In genomic region chr19:43598445-43599240, GRCh38 we compare ENCODE assay signal across 21 cellular contexts. TPM values are rescaled to one million over a fixed set of nuclear protein-coding genes. Genes with fewer than 3 reads are reported as not detected.
DNase-seq lines count a peak whose midpoint lies in the region; ATAC-seq, FAIRE-seq and TF ChIP-seq lines count a peak whose summit lies in the region.
"Had no signal": no experiment of that assay in that cellular context is flagged by ENCODE, and none has a peak within 500 bp of the region (broad histone marks: within the 10 kb centered on the region; RNA-seq: fewer than 3 reads in every experiment).

No MANE protein-coding gene starts in this region.

- H3K27me3 ChIP-seq in PC-9 (ENCODE audit: insufficient read depth, low read depth): no peaks in the 10 kb centered on the region
- H3K27me3 ChIP-seq in HepG2 (ENCODE audit: control insufficient read depth in 1 of 2, insufficient read depth in 2 of 2, low read length in 2 of 2): no peaks in the 10 kb centered on the region; a peak in 1 of 5 replicates
- H3K27me3 ChIP-seq: dorsolateral prefrontal cortex had no signal

- ATAC-seq in activated T-cell treated with anti-CD3 and anti-CD28 coated beads, Interleukin-2, amount 50 U/mL, for 72 hours (replicated peaks in 1 of 2): no peak
- no peak for ATAC-seq in HepG2
- no peak for ATAC-seq in stimulated activated memory B cell treated with anti-CD40 and anti-IgM and Interleukin-4, amounts not matched to agents 10 μg/mL and 1 μg/mL and 100 μg/mL, for 72 hours

- H3K79me2 ChIP-seq in PC-9 (ENCODE audit: low read depth) (peaks cover 44% of the 10 kb centered on the region), HepG2 (ENCODE audit: insufficient read depth, low read length) (peaks cover 27% of the 10 kb centered on the region)

- H3K4me1 ChIP-seq in PC-9 (replicated peaks; ENCODE audit: insufficient read depth) (peaks cover 15% of the 10 kb centered on the region), HepG2 (ENCODE audit: insufficient read depth, low read length) (peaks cover 19% of the 10 kb centered on the region)

- H3K9me3 ChIP-seq in PC-9 (ENCODE audit: insufficient read depth, low read depth) (no peaks in the 10 kb centered on the region), HepG2 (ENCODE audit: low read length) (no peaks in the 10 kb centered on the region)
- H3K9me3 ChIP-seq: Caco-2, HAP-1 had no signal

- H3F3A ChIP-seq in PC-9 (ENCODE audit: insufficient read depth, low read depth): peaks cover 12% of the 10 kb centered on the region; the same call in 1 of the 2 replicates

- H3K27me3 Mint-ChIP-seq in activated T-cell treated with anti-CD3 and anti-CD28 coated beads, Interleukin-2, amount 50 U/mL, for 72 hours (ENCODE audit: low read depth): no peaks in the 10 kb centered on the region
- H3K27me3 Mint-ChIP-seq in stimulated activated memory B cell treated with anti-CD40 and anti-IgM and Interleukin-4, amounts not matched to agents 10 μg/mL and 1 μg/mL and 100 μg/mL, for 72 hours: no peaks in the 10 kb centered on the region

- FAIRE-seq in HepG2 (lab: Jason Lieb, UNC): no peak
- FAIRE-seq: G401.6, GM12892, urothelium cell line had no signal

- H3K27ac ChIP-seq in PC-9 (no peak overlapping the region), HepG2 (ENCODE audit: extremely low read length, insufficient read depth, low read length) (no peak overlapping the region)
- H3K27ac ChIP-seq: parathyroid adenoma had no signal

- H3K4me3 ChIP-seq in PC-9 (no peak overlapping the region), HepG2 (replicated peaks in 1 of 3; ENCODE audit: insufficient read depth in 1 of 3, low read depth in 2 of 3, low read length in 3 of 3) (no peak overlapping the region)
- H3K4me3 ChIP-seq: HAP-1 had no signal

- H3K36me3 Mint-ChIP-seq in activated T-cell treated with anti-CD3 and anti-CD28 coated beads, Interleukin-2, amount 50 U/mL, for 72 hours (ENCODE audit: insufficient read depth in 2 of 2): peaks cover 3 to 10% of the 10 kb centered on the region in 2 donors
- peaks cover 17% of the 10 kb centered on the region for H3K36me3 Mint-ChIP-seq in stimulated activated memory B cell treated with anti-CD40 and anti-IgM and Interleukin-4, amounts not matched to agents 10 μg/mL and 1 μg/mL and 100 μg/mL, for 72 hours

- intact Hi-C loops in PC-9 (cut with micrococcal nuclease; ENCODE audit: unreplicated experiment) (loop anchor here (10.0 kb wide), 1 partner anchor 164 kb away; no protein-coding TSS in a partner anchor), HepG2 (cut with micrococcal nuclease; ENCODE audit: unreplicated experiment) (loop anchor here (10.0 kb wide), 1 partner anchor 74 kb away; the partner anchor contains the start of gene ETHE1)

- CTCF ChIA-PET in PC-9 (lab: Charles Lee) (no interaction called here), HepG2 (lab: Yijun Ruan, JAX; ENCODE audit: low intra/inter-chr PET ratio, low total read pairs) (no interaction called here)

- peak overlapping the region; percentile 8 to 99 for H3K4me3 Mint-ChIP-seq in activated T-cell treated with anti-CD3 and anti-CD28 coated beads, Interleukin-2, amount 50 U/mL, for 72 hours
- no peak overlapping the region for H3K4me3 Mint-ChIP-seq in stimulated activated memory B cell treated with anti-CD40 and anti-IgM and Interleukin-4, amounts not matched to agents 10 μg/mL and 1 μg/mL and 100 μg/mL, for 72 hours

- no peaks in the 10 kb centered on the region for H3K9me2 ChIP-seq in PC-9 (ENCODE audit: insufficient read depth)

- no peak overlapping the region for H3K9ac ChIP-seq in HepG2 (ENCODE audit: insufficient read depth, low read depth, low read length)
- H3K9ac ChIP-seq: parathyroid adenoma had no signal

- H4K20me1 ChIP-seq in PC-9 (ENCODE audit: insufficient read depth): peaks cover 9% of the 10 kb centered on the region
- peaks cover 2% of the 10 kb centered on the region; the same call in 1 of the 2 replicates for H4K20me1 ChIP-seq in HepG2 (ENCODE audit: insufficient read depth, low read length)

- no peak for TF ChIP-seq EP300 in HepG2 (IDR thresholded peaks at IDR 0.05; ENCODE audit: low read depth in 2 of 2, low read length in 2 of 2)
- TF ChIP-seq EP300 in HepG2 (CRISPR knock-in tag; IDR thresholded peaks at IDR 0.05; ENCODE audit: borderline replicate concordance): no peak

- POLR2A ChIA-PET in PC-9 (lab: Charles Lee; ENCODE audit: unreplicated experiment) (no interaction called here), HepG2 (lab: Yijun Ruan, JAX) (interaction anchor here (0.5 kb wide), 1 partner anchor 10 kb away, joined by 3 read pairs; no protein-coding TSS in a partner anchor)

- TF ChIP-seq CTCF in PC-9 (conservative IDR thresholded peaks at IDR 0.05) (no peak), HepG2 (CRISPR knock-in tag; IDR thresholded peaks at IDR 0.05) (no peak)

- H3K4me1 Mint-ChIP-seq in activated T-cell treated with anti-CD3 and anti-CD28 coated beads, Interleukin-2, amount 50 U/mL, for 72 hours (ENCODE audit: low read depth): peaks cover 28% of the 10 kb centered on the region
- H3K4me1 Mint-ChIP-seq in stimulated activated memory B cell treated with anti-CD40 and anti-IgM and Interleukin-4, amounts not matched to agents 10 μg/mL and 1 μg/mL and 100 μg/mL, for 72 hours: peaks cover 45% of the 10 kb centered on the region

- no peak for DNase-seq in activated T-cell treated with anti-CD3 and anti-CD28 coated beads, Interleukin-2, amount 50 U/mL, for 72 hours
- no peak for DNase-seq in activated T-cell treated with anti-CD3 and anti-CD28 coated beads, Interleukin-2, amount 50 U/mL, for 1 hour
- DNase-seq in PC-9 (no peak), HepG2 (ENCODE audit: low spot score) (no peak), SIG-M5 (lab: John Stamatoyannopoulos, UW) (no peak), glomerular visceral epithelial cell (ENCODE audit: extremely low spot score) (no peak), NCI-H345 treated with DMSO at 0.1 percent for 48 hours (lab: John Stamatoyannopoulos, UW; ENCODE audit: unreplicated experiment) (no peak)
- DNase-seq: activated CD4-positive, alpha-beta T cell treated with anti-CD3 and anti-CD28 coated beads, Interleukin-2, amount 50 U/mL, for 4 hours; activated effector memory CD4-positive, alpha-beta T cell treated with anti-CD3 and anti-CD28 coated beads, Interleukin-2, amount 50 U/mL, for 16 hours; Caco-2; dorsolateral prefrontal cortex; IMR-90; kidney glomerular epithelial cell; NCI-H226; stimulated activated naive CD4-positive, alpha-beta T cell treated with Interleukin-2 at 50 U/mL for 16 hours had no signal

- no TSS peak for BruUV-seq in PC-9 (replicated peaks; lab: Mats Ljungman, UMichigan)
- BruUV-seq in HepG2 (replicated peaks; lab: Mats Ljungman, UMichigan): no TSS peak

- H3K36me3 ChIP-seq in PC-9 (ENCODE audit: low read depth) (0 out of 2 replicates have a peak, but pooled peaks cover 6% of the 10 kb centered on the region), HepG2 (replicated peaks in 1 of 2; ENCODE audit: control insufficient read depth in 1 of 2, insufficient read depth in 2 of 2, low read length in 2 of 2) (peaks cover 5 to 28% of the 10 kb centered on the region in 2 experiments; a peak in 4 of 5 replicates)

- TF ChIP-seq POLR2A in HepG2 (IDR thresholded peaks at IDR 0.05; ENCODE audit: insufficient read depth in 1 of 2, low read depth in 2 of 2, low read length in 2 of 2): no peak

- H3K27ac Mint-ChIP-seq in activated T-cell treated with anti-CD3 and anti-CD28 coated beads, Interleukin-2, amount 50 U/mL, for 72 hours: peak overlapping the region; percentile 95
- peak overlapping the region; percentile 97 for H3K27ac Mint-ChIP-seq in stimulated activated memory B cell treated with anti-CD40 and anti-IgM and Interleukin-4, amounts not matched to agents 10 μg/mL and 1 μg/mL and 100 μg/mL, for 72 hours

- in situ Hi-C loops in HepG2 (cut with HindIII; ENCODE audit: extremely low pct_ligation_motif_present, low pct_unique_long_range_greater_than_20kb): loop anchor here (5.0 kb wide), 1 partner anchor 54 kb away; no protein-coding TSS in a partner anchor

- H3K4me2 ChIP-seq in PC-9: peak overlapping the region; percentile 97; the same call in 1 of the 2 replicates
- H3K4me2 ChIP-seq in HepG2 (ENCODE audit: low read depth, low read length): no peak overlapping the region

- no peak for TF ChIP-seq RAD21 in HepG2 (CRISPR knock-in tag; IDR thresholded peaks at IDR 0.05)

- no peaks in the 10 kb centered on the region for H3K9me3 Mint-ChIP-seq in activated T-cell treated with anti-CD3 and anti-CD28 coated beads, Interleukin-2, amount 50 U/mL, for 72 hours
- no peaks in the 10 kb centered on the region for H3K9me3 Mint-ChIP-seq in stimulated activated memory B cell treated with anti-CD40 and anti-IgM and Interleukin-4, amounts not matched to agents 10 μg/mL and 1 μg/mL and 100 μg/mL, for 72 hours

- H2AFZ ChIP-seq in PC-9: no peak overlapping the region
- no peak overlapping the region for H2AFZ ChIP-seq in HepG2 (ENCODE audit: low read length)
- H2AFZ ChIP-seq: parathyroid adenoma had no signal

- WGBS in HepG2 (ENCODE audit: low lambda C conversion rate): 97% methylated on average over 11 of the region's 19 CpGs

RNA-seq across cellular contexts. Expression of gene ZNF576, which starts 2.2 kb away (rescaled TPM):
- 10 to 100 TPM; 10.0 to 11.8 TPM for total RNA-seq in activated T-cell treated with anti-CD3 and anti-CD28 coated beads, Interleukin-2, amount 50 U/mL, for 72 hours
- total RNA-seq in PC-9 (2021) (15.5 and 16.9 TPM in 2 replicates), HepG2 (2016; rRNA removed; fragmentation: Illumina TruSeq; extraction: Trizol) (9.6 and 10.9 TPM in 2 replicates)
- total RNA-seq in HepG2 (2016; cell fraction: cytosol; rRNA removed; fragmentation: Illumina TruSeq; extraction: Trizol; ENCODE audit: low read depth): 8.7 and 10.4 TPM in 2 replicates
- 10.6 and 11.2 TPM in 2 replicates for total RNA-seq in HepG2 (2016; cell fraction: insoluble cytoplasmic fraction; rRNA removed; fragmentation: Illumina TruSeq; extraction: Trizol)
- total RNA-seq in HepG2 (2016; cell fraction: membrane; rRNA removed; fragmentation: Illumina TruSeq; extraction: Trizol): 13.9 and 14.1 TPM in 2 replicates
- total RNA-seq in HepG2 (2016; cell fraction: nucleus; rRNA removed; fragmentation: Illumina TruSeq; extraction: Trizol): 6.6 and 7.0 TPM in 2 replicates
- polyA plus RNA-seq in HepG2 (2011; rRNA removed): 7.2 and 10.2 TPM in 2 replicates
- 7.1 and 9.5 TPM in 2 replicates for polyA plus RNA-seq in HepG2 (2011; cell fraction: cytosol; rRNA removed)
- 7.2 and 9.1 TPM in 2 replicates for polyA plus RNA-seq in HepG2 (2011; cell fraction: nucleus; rRNA removed)
- polyA plus RNA-seq in HepG2 (2012): 4.1 and 5.6 TPM in 2 replicates
- polyA plus RNA-seq in HepG2 (2016; cell fraction: cytosol; fragmentation: Illumina TruSeq; extraction: Trizol; ENCODE audit: low read depth): 11.9 and 12.6 TPM in 2 replicates
- polyA plus RNA-seq in HepG2 (2016; cell fraction: insoluble cytoplasmic fraction; fragmentation: Illumina TruSeq; extraction: Trizol; ENCODE audit: low read depth): 12.1 and 13.5 TPM in 2 replicates
- 12.7 and 17.2 TPM in 2 replicates for polyA plus RNA-seq in HepG2 (2016; cell fraction: membrane; fragmentation: Illumina TruSeq; extraction: Trizol; ENCODE audit: low read depth)
- 8.1 and 10.1 TPM in 2 replicates for polyA plus RNA-seq in HepG2 (2016; cell fraction: nucleus; fragmentation: Illumina TruSeq; extraction: Trizol; ENCODE audit: insufficient read depth, low read depth)
- 10.5 and 15.9 TPM in 2 replicates for polyA minus RNA-seq in HepG2 (2011; rRNA and poly(A)+ RNA removed; ENCODE audit: low replicate concordance)
- polyA minus RNA-seq in HepG2 (2011; cell fraction: cytosol; rRNA and poly(A)+ RNA removed): 3.5 and 5.6 TPM in 2 replicates
- 10.2 and 14.8 TPM in 2 replicates for polyA minus RNA-seq in HepG2 (2011; cell fraction: nucleus; rRNA and poly(A)+ RNA removed)

RNA-seq across cellular contexts. Expression of gene IRGQ, which starts 2.7 kb away (rescaled TPM):
- total RNA-seq in activated T-cell treated with anti-CD3 and anti-CD28 coated beads, Interleukin-2, amount 50 U/mL, for 72 hours: 10 to 100 TPM; 13.6 to 16.6 TPM
- total RNA-seq in PC-9 (2021): 23.3 and 31.6 TPM in 2 replicates
- 12.4 and 16.5 TPM in 2 replicates for total RNA-seq in HepG2 (2016; rRNA removed; fragmentation: Illumina TruSeq; extraction: Trizol)
- 1.5 and 1.9 TPM in 2 replicates for total RNA-seq in HepG2 (2016; cell fraction: cytosol; rRNA removed; fragmentation: Illumina TruSeq; extraction: Trizol; ENCODE audit: low read depth)
- total RNA-seq in HepG2 (2016; cell fraction: insoluble cytoplasmic fraction; rRNA removed; fragmentation: Illumina TruSeq; extraction: Trizol): 12.6 and 15.2 TPM in 2 replicates
- total RNA-seq in HepG2 (2016; cell fraction: membrane; rRNA removed; fragmentation: Illumina TruSeq; extraction: Trizol): 5.6 and 6.3 TPM in 2 replicates
- total RNA-seq in HepG2 (2016; cell fraction: nucleus; rRNA removed; fragmentation: Illumina TruSeq; extraction: Trizol): 12.7 and 12.8 TPM in 2 replicates
- polyA plus RNA-seq in HepG2 (2011; rRNA removed): 11.4 and 11.6 TPM in 2 replicates
- polyA plus RNA-seq in HepG2 (2011; cell fraction: cytosol; rRNA removed): 6.4 and 10.2 TPM in 2 replicates
- 11.8 and 12.3 TPM in 2 replicates for polyA plus RNA-seq in HepG2 (2011; cell fraction: nucleus; rRNA removed)
- polyA plus RNA-seq in HepG2 (2012): 3.2 and 3.7 TPM in 2 replicates
- 0.71 and 1.1 TPM in 2 replicates for polyA plus RNA-seq in HepG2 (2016; cell fraction: cytosol; fragmentation: Illumina TruSeq; extraction: Trizol; ENCODE audit: low read depth)
- 9.0 and 10.3 TPM in 2 replicates for polyA plus RNA-seq in HepG2 (2016; cell fraction: insoluble cytoplasmic fraction; fragmentation: Illumina TruSeq; extraction: Trizol; ENCODE audit: low read depth)
- polyA plus RNA-seq in HepG2 (2016; cell fraction: membrane; fragmentation: Illumina TruSeq; extraction: Trizol; ENCODE audit: low read depth): 2.1 and 2.5 TPM in 2 replicates
- 17.0 and 18.2 TPM in 2 replicates for polyA plus RNA-seq in HepG2 (2016; cell fraction: nucleus; fragmentation: Illumina TruSeq; extraction: Trizol; ENCODE audit: insufficient read depth, low read depth)
- polyA minus RNA-seq in HepG2 (2011; rRNA and poly(A)+ RNA removed; ENCODE audit: low replicate concordance): 6.7 and 18.5 TPM in 2 replicates
- polyA minus RNA-seq in HepG2 (2011; cell fraction: cytosol; rRNA and poly(A)+ RNA removed): 10.1 and 13.1 TPM in 2 replicates
- polyA minus RNA-seq in HepG2 (2011; cell fraction: nucleus; rRNA and poly(A)+ RNA removed): 4.9 and 8.1 TPM in 2 replicates

RNA-seq across cellular contexts. Expression of gene SRRM5, which starts 13.2 kb away (rescaled TPM):
- 1 to 10 TPM; 1.1 to 1.7 TPM for total RNA-seq in activated T-cell treated with anti-CD3 and anti-CD28 coated beads, Interleukin-2, amount 50 U/mL, for 72 hours
- total RNA-seq in PC-9 (2021) (0.37 and 0.60 TPM in 2 replicates), HepG2 (2016; rRNA removed; fragmentation: Illumina TruSeq; extraction: Trizol) (0.11 TPM in 1 of 2 replicates, not detected in the other)
- not detected in 2 replicates for total RNA-seq in HepG2 (2016; cell fraction: cytosol; rRNA removed; fragmentation: Illumina TruSeq; extraction: Trizol; ENCODE audit: low read depth)
- not detected in 2 replicates for total RNA-seq in HepG2 (2016; cell fraction: insoluble cytoplasmic fraction; rRNA removed; fragmentation: Illumina TruSeq; extraction: Trizol)
- 0.06 TPM in 1 of 2 replicates, not detected in the other for total RNA-seq in HepG2 (2016; cell fraction: membrane; rRNA removed; fragmentation: Illumina TruSeq; extraction: Trizol)
- total RNA-seq in HepG2 (2016; cell fraction: nucleus; rRNA removed; fragmentation: Illumina TruSeq; extraction: Trizol): 0.31 TPM in 1 of 2 replicates, not detected in the other
- 0.16 TPM in 2 replicates for polyA plus RNA-seq in HepG2 (2011; rRNA removed)
- 0.03 and 0.08 TPM in 2 replicates for polyA plus RNA-seq in HepG2 (2011; cell fraction: cytosol; rRNA removed)
- 0.61 and 0.79 TPM in 2 replicates for polyA plus RNA-seq in HepG2 (2011; cell fraction: nucleus; rRNA removed)
- polyA plus RNA-seq in HepG2 (2012): 0.15 and 0.21 TPM in 2 replicates
- not detected in 2 replicates for polyA plus RNA-seq in HepG2 (2016; cell fraction: cytosol; fragmentation: Illumina TruSeq; extraction: Trizol; ENCODE audit: low read depth)
- polyA plus RNA-seq in HepG2 (2016; cell fraction: insoluble cytoplasmic fraction; fragmentation: Illumina TruSeq; extraction: Trizol; ENCODE audit: low read depth): 0.10 and 0.12 TPM in 2 replicates
- 0.10 TPM in 2 replicates for polyA plus RNA-seq in HepG2 (2016; cell fraction: membrane; fragmentation: Illumina TruSeq; extraction: Trizol; ENCODE audit: low read depth)
- polyA plus RNA-seq in HepG2 (2016; cell fraction: nucleus; fragmentation: Illumina TruSeq; extraction: Trizol; ENCODE audit: insufficient read depth, low read depth): 0.51 and 1.2 TPM in 2 replicates
- polyA minus RNA-seq in HepG2 (2011; rRNA and poly(A)+ RNA removed; ENCODE audit: low replicate concordance): 0.18 and 0.23 TPM in 2 replicates
- polyA minus RNA-seq in HepG2 (2011; cell fraction: cytosol; rRNA and poly(A)+ RNA removed): not detected in 2 replicates
- polyA minus RNA-seq in HepG2 (2011; cell fraction: nucleus; rRNA and poly(A)+ RNA removed): 0.39 and 0.50 TPM in 2 replicates
- total RNA-seq: IMR-90 had no signal

RNA-seq across cellular contexts. Expression of gene ZNF428, which starts 20.8 kb away (rescaled TPM):
- 10 to 100 TPM; 17.2 to 25.6 TPM for total RNA-seq in activated T-cell treated with anti-CD3 and anti-CD28 coated beads, Interleukin-2, amount 50 U/mL, for 72 hours
- total RNA-seq in PC-9 (2021): 46.6 and 61.1 TPM in 2 replicates
- 24.0 and 26.9 TPM in 2 replicates for total RNA-seq in HepG2 (2016; rRNA removed; fragmentation: Illumina TruSeq; extraction: Trizol)
- 19.4 and 25.5 TPM in 2 replicates for total RNA-seq in HepG2 (2016; cell fraction: cytosol; rRNA removed; fragmentation: Illumina TruSeq; extraction: Trizol; ENCODE audit: low read depth)
- total RNA-seq in HepG2 (2016; cell fraction: insoluble cytoplasmic fraction; rRNA removed; fragmentation: Illumina TruSeq; extraction: Trizol): 20.7 and 27.4 TPM in 2 replicates
- total RNA-seq in HepG2 (2016; cell fraction: membrane; rRNA removed; fragmentation: Illumina TruSeq; extraction: Trizol): 23.9 and 34.3 TPM in 2 replicates
- total RNA-seq in HepG2 (2016; cell fraction: nucleus; rRNA removed; fragmentation: Illumina TruSeq; extraction: Trizol): 6.5 and 9.5 TPM in 2 replicates
- polyA plus RNA-seq in HepG2 (2011; rRNA removed): 10.4 and 11.5 TPM in 2 replicates
- polyA plus RNA-seq in HepG2 (2011; cell fraction: cytosol; rRNA removed): 8.0 and 12.3 TPM in 2 replicates
- polyA plus RNA-seq in HepG2 (2011; cell fraction: nucleus; rRNA removed): 6.0 and 6.2 TPM in 2 replicates
- 11.5 and 12.7 TPM in 2 replicates for polyA plus RNA-seq in HepG2 (2012)
- polyA plus RNA-seq in HepG2 (2016; cell fraction: cytosol; fragmentation: Illumina TruSeq; extraction: Trizol; ENCODE audit: low read depth): 19.6 and 22.2 TPM in 2 replicates
- polyA plus RNA-seq in HepG2 (2016; cell fraction: insoluble cytoplasmic fraction; fragmentation: Illumina TruSeq; extraction: Trizol; ENCODE audit: low read depth): 27.6 and 28.2 TPM in 2 replicates
- 25.6 and 28.5 TPM in 2 replicates for polyA plus RNA-seq in HepG2 (2016; cell fraction: membrane; fragmentation: Illumina TruSeq; extraction: Trizol; ENCODE audit: low read depth)
- 19.8 and 22.6 TPM in 2 replicates for polyA plus RNA-seq in HepG2 (2016; cell fraction: nucleus; fragmentation: Illumina TruSeq; extraction: Trizol; ENCODE audit: insufficient read depth, low read depth)
- 3.2 and 7.4 TPM in 2 replicates for polyA minus RNA-seq in HepG2 (2011; rRNA and poly(A)+ RNA removed; ENCODE audit: low replicate concordance)
- polyA minus RNA-seq in HepG2 (2011; cell fraction: cytosol; rRNA and poly(A)+ RNA removed): 4.6 and 4.9 TPM in 2 replicates
- 2.1 and 4.6 TPM in 2 replicates for polyA minus RNA-seq in HepG2 (2011; cell fraction: nucleus; rRNA and poly(A)+ RNA removed)

RNA-seq across cellular contexts. Expression of gene PINLYP, which starts 23.0 kb away (rescaled TPM):
- total RNA-seq in activated T-cell treated with anti-CD3 and anti-CD28 coated beads, Interleukin-2, amount 50 U/mL, for 72 hours: 10 to 100 TPM in 1 of 2 donors, 1 to 10 TPM in 1; 8.9 to 18.1 TPM
- total RNA-seq in PC-9 (2021) (0.53 and 2.0 TPM in 2 replicates), HepG2 (2016; rRNA removed; fragmentation: Illumina TruSeq; extraction: Trizol) (0.24 TPM in 1 of 2 replicates, not detected in the other)
- 0.53 TPM in 1 of 2 replicates, not detected in the other for total RNA-seq in HepG2 (2016; cell fraction: cytosol; rRNA removed; fragmentation: Illumina TruSeq; extraction: Trizol; ENCODE audit: low read depth)
- total RNA-seq in HepG2 (2016; cell fraction: insoluble cytoplasmic fraction; rRNA removed; fragmentation: Illumina TruSeq; extraction: Trizol): 0.26 TPM in 1 of 2 replicates, not detected in the other
- total RNA-seq in HepG2 (2016; cell fraction: membrane; rRNA removed; fragmentation: Illumina TruSeq; extraction: Trizol): 0.21 TPM in 1 of 2 replicates, not detected in the other
- not detected in 2 replicates for total RNA-seq in HepG2 (2016; cell fraction: nucleus; rRNA removed; fragmentation: Illumina TruSeq; extraction: Trizol)
- 0.20 and 0.21 TPM in 2 replicates for polyA plus RNA-seq in HepG2 (2011; rRNA removed)
- 0.18 and 0.24 TPM in 2 replicates for polyA plus RNA-seq in HepG2 (2011; cell fraction: cytosol; rRNA removed)
- polyA plus RNA-seq in HepG2 (2011; cell fraction: nucleus; rRNA removed): 0.21 and 0.42 TPM in 2 replicates
- 0.23 and 0.27 TPM in 2 replicates for polyA plus RNA-seq in HepG2 (2012)
- 0.16 TPM in 1 of 2 replicates, not detected in the other for polyA plus RNA-seq in HepG2 (2016; cell fraction: cytosol; fragmentation: Illumina TruSeq; extraction: Trizol; ENCODE audit: low read depth)
- 0.53 TPM in 1 of 2 replicates, not detected in the other for polyA plus RNA-seq in HepG2 (2016; cell fraction: insoluble cytoplasmic fraction; fragmentation: Illumina TruSeq; extraction: Trizol; ENCODE audit: low read depth)
- not detected in 2 replicates for polyA plus RNA-seq in HepG2 (2016; cell fraction: membrane; fragmentation: Illumina TruSeq; extraction: Trizol; ENCODE audit: low read depth)
- 0.52 and 1.4 TPM in 2 replicates for polyA plus RNA-seq in HepG2 (2016; cell fraction: nucleus; fragmentation: Illumina TruSeq; extraction: Trizol; ENCODE audit: insufficient read depth, low read depth)
- 0.06 and 0.07 TPM in 2 replicates for polyA minus RNA-seq in HepG2 (2011; rRNA and poly(A)+ RNA removed; ENCODE audit: low replicate concordance)
- not detected in 2 replicates for polyA minus RNA-seq in HepG2 (2011; cell fraction: cytosol; rRNA and poly(A)+ RNA removed)
- 0.13 TPM in 1 of 2 replicates, not detected in the other for polyA minus RNA-seq in HepG2 (2011; cell fraction: nucleus; rRNA and poly(A)+ RNA removed)
- total RNA-seq: Caco-2 had no signal
